22 cellular contexts compared by ENCODE assay signal in the genomic region with DNA sequence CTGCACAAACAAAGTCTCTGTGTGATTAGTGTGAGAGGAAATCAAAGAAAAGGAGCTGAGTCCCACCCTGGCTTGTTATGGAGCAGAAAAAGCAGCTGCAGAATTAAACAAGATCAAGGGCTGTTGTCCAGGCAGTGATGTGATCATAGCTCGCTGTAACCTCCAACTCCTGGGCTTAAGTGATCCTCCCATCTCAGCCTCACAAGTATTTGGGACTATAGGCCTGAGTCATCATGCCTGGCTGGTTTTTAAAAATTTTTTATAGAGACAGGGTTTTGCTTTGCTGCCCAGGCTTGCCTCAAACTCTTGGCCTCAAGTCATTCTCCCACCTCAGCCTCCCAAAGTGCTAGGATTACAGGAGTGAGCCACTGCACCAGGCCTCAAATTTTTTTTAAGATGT.
DNase-seq lines count a peak whose midpoint lies in the region; ATAC-seq and TF ChIP-seq lines count a peak whose summit lies in the region.
"Had no signal": no experiment of that assay in that cellular context is flagged by ENCODE, and none has a peak within 500 bp of the region (broad histone marks: within the 10 kb centered on the region; RNA-seq: fewer than 3 reads in every experiment).

No MANE protein-coding gene starts in this region.

- ATAC-seq in GM18873 (IDR thresholded peaks at IDR 0.05; ENCODE audit: low FRiP score, unreplicated experiment): no peak
- ATAC-seq: activated CD8-positive, alpha-beta T cell treated with anti-CD3 and anti-CD28 coated beads for 36 hours had no signal

- no peak for TF ChIP-seq CTCF in astrocyte of the spinal cord (IDR thresholded peaks at IDR 0.05; ENCODE audit: low read depth, low read length)
- TF ChIP-seq CTCF in fibroblast of villous mesenchyme (IDR thresholded peaks at IDR 0.05; ENCODE audit: insufficient read depth, low read depth, low read length): no peak
- no peak for TF ChIP-seq CTCF in nephron progenitor cell (IDR thresholded peaks at IDR 0.05)

- in situ Hi-C loops in astrocyte of the spinal cord (cut with HindIII; ENCODE audit: low sequenced_read_pairs): no loop called here

- H3K4me3 Mint-ChIP-seq in nephron progenitor cell: no peak overlapping the region
- H3K4me3 Mint-ChIP-seq: activated CD8-positive, alpha-beta T cell treated with anti-CD3 and anti-CD28 coated beads for 36 hours had no signal

- H3K4me3 ChIP-seq in MG63 (no peak overlapping the region), astrocyte of the spinal cord (ENCODE audit: low read depth, low read length) (no peak overlapping the region), fibroblast of villous mesenchyme (ENCODE audit: low read depth, low read length) (no peak overlapping the region)
- H3K4me3 ChIP-seq: adrenal gland, dorsolateral prefrontal cortex, spleen had no signal

- no peak overlapping the region for H3K27ac Mint-ChIP-seq in nephron progenitor cell
- H3K27ac Mint-ChIP-seq: activated CD8-positive, alpha-beta T cell treated with anti-CD3 and anti-CD28 coated beads for 36 hours had no signal

- no peaks in the 10 kb centered on the region for H3K9me3 ChIP-seq in MG63
- H3K9me3 ChIP-seq: adrenal gland, spleen had no signal

- no peaks in the 10 kb centered on the region for H3K4me1 Mint-ChIP-seq in nephron progenitor cell

- H3K9me3 Mint-ChIP-seq in nephron progenitor cell: no peaks in the 10 kb centered on the region
- H3K9me3 Mint-ChIP-seq: activated CD8-positive, alpha-beta T cell treated with anti-CD3 and anti-CD28 coated beads for 36 hours had no signal

- peak; percentile 29 for DNase-seq in EH (ENCODE audit: low read depth)
- DNase-seq in MG63: peak; percentile 58
- peak; percentile 9 for DNase-seq in astrocyte of the spinal cord (ENCODE audit: low read depth, low spot score)
- peak; percentile 14 for DNase-seq in fibroblast of villous mesenchyme (ENCODE audit: low read depth)
- no peak for DNase-seq in glomerular visceral epithelial cell (ENCODE audit: extremely low spot score)
- no peak for DNase-seq in nephron progenitor cell
- no peak for DNase-seq in T-helper 1 cell
- DNase-seq: activated CD4-positive, CD25-positive, alpha-beta regulatory T cell treated with anti-CD3 and anti-CD28 coated beads, Interleukin-2, amount 50 U/mL, for 72 hours; activated CD8-positive, alpha-beta T cell treated with anti-CD3 and anti-CD28 coated beads for 36 hours; adrenal gland; dorsolateral prefrontal cortex; HCEC 1CT; mesendoderm; NCI-H1092 treated with DMSO at 0.1 percent for 48 hours; NCI-H2029; NCI-H446; occipital lobe; RPMI8226; spleen; stimulated activated CD4-positive, alpha-beta T cell treated with anti-CD3 and anti-CD28 coated beads, Interleukin-4, amount 100 ng/mL, for 24 hours; stimulated activated naive CD4-positive, alpha-beta T cell treated with Interleukin-2 at 50 U/mL for 16 hours had no signal

- peaks cover 2% of the 10 kb centered on the region; the same call in 1 of the 2 replicates for H3K27me3 ChIP-seq in MG63
- H3K27me3 ChIP-seq: adrenal gland, spleen had no signal

- peaks cover 7% of the 10 kb centered on the region for H3K27me3 Mint-ChIP-seq in nephron progenitor cell (ENCODE audit: low read depth, poor library complexity)

- no peaks in the 10 kb centered on the region for H3K36me3 ChIP-seq in MG63
- H3K36me3 ChIP-seq: adrenal gland, spleen had no signal

- no peaks in the 10 kb centered on the region for H3K36me3 Mint-ChIP-seq in nephron progenitor cell (ENCODE audit: low read depth)

Comparison
In these comparisons a context has a peak if more than half of its experiments do, and no peak if none do; other contexts are left out.
1. DNase-seq: peak in EH (single experiment), MG63 (single experiment), astrocyte of the spinal cord (single experiment) and fibroblast of villous mesenchyme (single experiment); none in glomerular visceral epithelial cell (single experiment), nephron progenitor cell (single experiment) and T-helper 1 cell (0 of 5).